Comparison of ENCODE assay signal across 1 cellular context in the genomic region with DNA sequence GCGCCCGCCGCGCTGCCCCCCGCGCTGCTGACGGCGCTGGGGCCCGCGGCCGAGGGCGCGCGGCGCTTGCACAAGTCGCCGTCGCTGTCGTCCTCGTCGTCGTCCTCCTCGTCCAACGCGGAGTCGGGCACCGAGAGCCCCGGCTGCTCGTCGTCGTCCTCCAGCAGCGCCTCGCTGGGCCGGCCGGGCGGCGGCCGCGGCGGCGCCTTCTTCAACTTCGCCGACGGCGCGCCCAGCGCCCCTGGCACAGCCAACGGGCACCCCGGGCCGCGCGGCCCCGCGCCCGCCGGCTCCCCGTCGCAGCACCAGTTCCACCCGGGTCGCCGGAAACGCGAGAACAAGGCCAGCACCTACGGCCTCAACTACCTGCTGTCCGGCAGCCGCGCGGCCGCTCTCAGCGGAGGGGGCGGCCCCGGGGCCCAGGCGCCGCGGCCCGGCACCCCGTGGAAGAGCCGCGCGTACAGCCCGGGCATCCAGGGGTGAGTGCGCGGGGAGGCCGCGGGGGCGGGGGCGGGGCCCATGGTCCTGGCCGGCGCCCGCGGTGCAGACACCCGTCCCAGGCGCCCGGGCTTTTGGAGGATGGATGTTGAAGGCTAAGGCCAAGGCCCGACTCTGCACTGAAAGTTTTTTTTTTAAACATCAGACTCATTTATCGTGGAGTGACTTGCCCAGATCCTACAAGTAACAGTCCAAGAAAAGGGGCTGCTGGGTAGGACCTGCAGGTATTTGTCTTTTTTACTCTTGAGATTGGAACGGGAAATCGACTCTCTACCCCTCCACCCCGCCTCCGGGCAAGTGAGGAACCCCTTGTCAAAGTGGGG.
TF ChIP-seq lines count a peak whose summit lies in the region.

No MANE protein-coding gene starts in this region.

TF ChIP-seq in HepG2, 621 proteins besides CTCF, POLR2A, EP300 and RAD21 (continued from another document and continues in another):
- TF ChIP-seq, protein P1, sequence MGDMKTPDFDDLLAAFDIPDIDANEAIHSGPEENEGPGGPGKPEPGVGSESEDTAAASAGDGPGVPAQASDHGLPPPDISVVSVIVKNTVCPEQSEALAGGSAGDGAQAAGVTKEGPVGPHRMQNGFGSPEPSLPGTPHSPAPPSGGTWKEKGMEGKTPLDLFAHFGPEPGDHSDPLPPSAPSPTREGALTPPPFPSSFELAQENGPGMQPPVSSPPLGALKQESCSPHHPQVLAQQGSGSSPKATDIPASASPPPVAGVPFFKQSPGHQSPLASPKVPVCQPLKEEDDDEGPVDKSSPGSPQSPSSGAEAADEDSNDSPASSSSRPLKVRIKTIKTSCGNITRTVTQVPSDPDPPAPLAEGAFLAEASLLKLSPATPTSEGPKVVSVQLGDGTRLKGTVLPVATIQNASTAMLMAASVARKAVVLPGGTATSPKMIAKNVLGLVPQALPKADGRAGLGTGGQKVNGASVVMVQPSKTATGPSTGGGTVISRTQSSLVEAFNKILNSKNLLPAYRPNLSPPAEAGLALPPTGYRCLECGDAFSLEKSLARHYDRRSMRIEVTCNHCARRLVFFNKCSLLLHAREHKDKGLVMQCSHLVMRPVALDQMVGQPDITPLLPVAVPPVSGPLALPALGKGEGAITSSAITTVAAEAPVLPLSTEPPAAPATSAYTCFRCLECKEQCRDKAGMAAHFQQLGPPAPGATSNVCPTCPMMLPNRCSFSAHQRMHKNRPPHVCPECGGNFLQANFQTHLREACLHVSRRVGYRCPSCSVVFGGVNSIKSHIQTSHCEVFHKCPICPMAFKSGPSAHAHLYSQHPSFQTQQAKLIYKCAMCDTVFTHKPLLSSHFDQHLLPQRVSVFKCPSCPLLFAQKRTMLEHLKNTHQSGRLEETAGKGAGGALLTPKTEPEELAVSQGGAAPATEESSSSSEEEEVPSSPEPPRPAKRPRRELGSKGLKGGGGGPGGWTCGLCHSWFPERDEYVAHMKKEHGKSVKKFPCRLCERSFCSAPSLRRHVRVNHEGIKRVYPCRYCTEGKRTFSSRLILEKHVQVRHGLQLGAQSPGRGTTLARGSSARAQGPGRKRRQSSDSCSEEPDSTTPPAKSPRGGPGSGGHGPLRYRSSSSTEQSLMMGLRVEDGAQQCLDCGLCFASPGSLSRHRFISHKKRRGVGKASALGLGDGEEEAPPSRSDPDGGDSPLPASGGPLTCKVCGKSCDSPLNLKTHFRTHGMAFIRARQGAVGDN (CRISPR knock-in tag; IDR thresholded peaks at IDR 0.05) = peak; percentile 34
- TF ChIP-seq ZNF75D (CRISPR knock-in tag; IDR thresholded peaks at IDR 0.05; ENCODE audit: borderline replicate concordance) (no peak), MED1 (CRISPR knock-in tag; IDR thresholded peaks at IDR 0.05) (no peak), TARDBP (CRISPR knock-in tag; IDR thresholded peaks at IDR 0.05) (no peak), PRMT3 (CRISPR knock-in tag; IDR thresholded peaks at IDR 0.05; ENCODE audit: borderline replicate concordance, low read depth) (no peak), JUNB (CRISPR knock-in tag; IDR thresholded peaks at IDR 0.05; ENCODE audit: borderline replicate concordance) (no peak), ZSCAN29 (CRISPR knock-in tag; conservative IDR thresholded peaks at IDR 0.05) (no peak), ZMYM4 (CRISPR knock-in tag; IDR thresholded peaks at IDR 0.05) (no peak), ZFY (CRISPR knock-in tag; IDR thresholded peaks at IDR 0.05) (peak; percentile 37), HNRNPLL (IDR thresholded peaks at IDR 0.05; ENCODE audit: low read depth, low read length, poor library complexity, severe bottlenecking) (no peak), HDAC2 (CRISPR knock-in tag; IDR thresholded peaks at IDR 0.05) (no peak), ZNF12 (CRISPR knock-in tag; IDR thresholded peaks at IDR 0.05) (no peak), ZNF777 (CRISPR knock-in tag; IDR thresholded peaks at IDR 0.05) (peak; percentile 84), ZNF138 (CRISPR knock-in tag; IDR thresholded peaks at IDR 0.05; ENCODE audit: low read depth) (no peak), ZNF343 (CRISPR knock-in tag; IDR thresholded peaks at IDR 0.05) (no peak), AGO2 (optimal IDR thresholded peaks at IDR 0.05; ENCODE audit: low read depth, low read length) (peak; percentile 15), SAP130 (CRISPR knock-in tag; IDR thresholded peaks at IDR 0.05; ENCODE audit: low read depth) (peak; percentile 20; the same call in 1 of the 2 replicates), FOSL2 (CRISPR knock-in tag; IDR thresholded peaks at IDR 0.05) (no peak), CCAR2 (optimal IDR thresholded peaks at IDR 0.05; ENCODE audit: low read depth, low read length) (no peak), ZSCAN22 (CRISPR knock-in tag; IDR thresholded peaks at IDR 0.05) (no peak), ZNF784 (CRISPR knock-in tag; IDR thresholded peaks at IDR 0.05; ENCODE audit: borderline replicate concordance) (0 out of 2 replicates have a peak, but pooled peaks have one; percentile 16), ZSCAN9 (CRISPR knock-in tag; IDR thresholded peaks at IDR 0.05; ENCODE audit: borderline replicate concordance) (no peak), AKAP8 (CRISPR knock-in tag; IDR thresholded peaks at IDR 0.05) (no peak), REL (CRISPR knock-in tag; conservative IDR thresholded peaks at IDR 0.05) (no peak), ZNF501 (CRISPR knock-in tag; IDR thresholded peaks at IDR 0.05) (no peak), ZNF263 (CRISPR knock-in tag; IDR thresholded peaks at IDR 0.05) (0 out of 2 replicates have a peak, but pooled peaks have one; percentile 11), RBFOX2 (IDR thresholded peaks at IDR 0.05; ENCODE audit: low read depth, low read length) (0 out of 2 replicates have a peak, but pooled peaks have one; percentile 27), ZNF205 (CRISPR knock-in tag; IDR thresholded peaks at IDR 0.05) (no peak), ZMAT3 (CRISPR knock-in tag; conservative IDR thresholded peaks at IDR 0.05) (no peak), TFE3 (CRISPR knock-in tag; IDR thresholded peaks at IDR 0.05) (no peak), HOXA7 (CRISPR knock-in tag; IDR thresholded peaks at IDR 0.05) (no peak), PAX8 (CRISPR knock-in tag; IDR thresholded peaks at IDR 0.05; ENCODE audit: borderline replicate concordance) (no peak), KLF15 (CRISPR knock-in tag; IDR thresholded peaks at IDR 0.05; ENCODE audit: borderline replicate concordance) (no peak), HOXA3 (CRISPR knock-in tag; IDR thresholded peaks at IDR 0.05) (no peak), ZNF136 (CRISPR knock-in tag; IDR thresholded peaks at IDR 0.05; ENCODE audit: low read depth) (no peak), CENPT (CRISPR knock-in tag; IDR thresholded peaks at IDR 0.05; ENCODE audit: low read depth) (no peak), NFIC (IDR thresholded peaks at IDR 0.05; ENCODE audit: low read length) (no peak), ZUFSP (CRISPR knock-in tag; IDR thresholded peaks at IDR 0.05; ENCODE audit: borderline replicate concordance) (no peak), RELA (CRISPR knock-in tag; IDR thresholded peaks at IDR 0.05) (no peak), ZNF253 (CRISPR knock-in tag; IDR thresholded peaks at IDR 0.05; ENCODE audit: borderline replicate concordance) (no peak), NR1H2 (CRISPR knock-in tag; IDR thresholded peaks at IDR 0.05; ENCODE audit: borderline replicate concordance, low read depth) (no peak), SKI (IDR thresholded peaks at IDR 0.05; ENCODE audit: partially characterized antibody) (peak; percentile 54), RAD51 (IDR thresholded peaks at IDR 0.05; ENCODE audit: borderline replicate concordance) (no peak)
- TF ChIP-seq, protein P2, sequence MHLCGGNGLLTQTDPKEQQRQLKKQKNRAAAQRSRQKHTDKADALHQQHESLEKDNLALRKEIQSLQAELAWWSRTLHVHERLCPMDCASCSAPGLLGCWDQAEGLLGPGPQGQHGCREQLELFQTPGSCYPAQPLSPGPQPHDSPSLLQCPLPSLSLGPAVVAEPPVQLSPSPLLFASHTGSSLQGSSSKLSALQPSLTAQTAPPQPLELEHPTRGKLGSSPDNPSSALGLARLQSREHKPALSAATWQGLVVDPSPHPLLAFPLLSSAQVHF (CRISPR knock-in tag; IDR thresholded peaks at IDR 0.05) = no peak
- TF ChIP-seq, protein P3, sequence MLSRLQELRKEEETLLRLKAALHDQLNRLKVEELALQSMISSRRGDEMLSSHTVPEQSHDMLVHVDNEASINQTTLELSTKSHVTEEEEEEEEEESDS (CRISPR knock-in tag; IDR thresholded peaks at IDR 0.05; ENCODE audit: borderline replicate concordance) = no peak
- TF ChIP-seq, protein P4, sequence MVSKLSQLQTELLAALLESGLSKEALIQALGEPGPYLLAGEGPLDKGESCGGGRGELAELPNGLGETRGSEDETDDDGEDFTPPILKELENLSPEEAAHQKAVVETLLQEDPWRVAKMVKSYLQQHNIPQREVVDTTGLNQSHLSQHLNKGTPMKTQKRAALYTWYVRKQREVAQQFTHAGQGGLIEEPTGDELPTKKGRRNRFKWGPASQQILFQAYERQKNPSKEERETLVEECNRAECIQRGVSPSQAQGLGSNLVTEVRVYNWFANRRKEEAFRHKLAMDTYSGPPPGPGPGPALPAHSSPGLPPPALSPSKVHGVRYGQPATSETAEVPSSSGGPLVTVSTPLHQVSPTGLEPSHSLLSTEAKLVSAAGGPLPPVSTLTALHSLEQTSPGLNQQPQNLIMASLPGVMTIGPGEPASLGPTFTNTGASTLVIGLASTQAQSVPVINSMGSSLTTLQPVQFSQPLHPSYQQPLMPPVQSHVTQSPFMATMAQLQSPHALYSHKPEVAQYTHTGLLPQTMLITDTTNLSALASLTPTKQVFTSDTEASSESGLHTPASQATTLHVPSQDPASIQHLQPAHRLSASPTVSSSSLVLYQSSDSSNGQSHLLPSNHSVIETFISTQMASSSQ (IDR thresholded peaks at IDR 0.05; ENCODE audit: low read depth) = no peak
- TF ChIP-seq, protein P4 (CRISPR knock-in tag; IDR thresholded peaks at IDR 0.05; ENCODE audit: borderline replicate concordance) = no peak
- TF ChIP-seq, protein P5, sequence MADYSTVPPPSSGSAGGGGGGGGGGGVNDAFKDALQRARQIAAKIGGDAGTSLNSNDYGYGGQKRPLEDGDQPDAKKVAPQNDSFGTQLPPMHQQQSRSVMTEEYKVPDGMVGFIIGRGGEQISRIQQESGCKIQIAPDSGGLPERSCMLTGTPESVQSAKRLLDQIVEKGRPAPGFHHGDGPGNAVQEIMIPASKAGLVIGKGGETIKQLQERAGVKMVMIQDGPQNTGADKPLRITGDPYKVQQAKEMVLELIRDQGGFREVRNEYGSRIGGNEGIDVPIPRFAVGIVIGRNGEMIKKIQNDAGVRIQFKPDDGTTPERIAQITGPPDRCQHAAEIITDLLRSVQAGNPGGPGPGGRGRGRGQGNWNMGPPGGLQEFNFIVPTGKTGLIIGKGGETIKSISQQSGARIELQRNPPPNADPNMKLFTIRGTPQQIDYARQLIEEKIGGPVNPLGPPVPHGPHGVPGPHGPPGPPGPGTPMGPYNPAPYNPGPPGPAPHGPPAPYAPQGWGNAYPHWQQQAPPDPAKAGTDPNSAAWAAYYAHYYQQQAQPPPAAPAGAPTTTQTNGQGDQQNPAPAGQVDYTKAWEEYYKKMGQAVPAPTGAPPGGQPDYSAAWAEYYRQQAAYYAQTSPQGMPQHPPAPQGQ (CRISPR knock-in tag; IDR thresholded peaks at IDR 0.05; ENCODE audit: borderline replicate concordance) = no peak
